In genomic region chr2:142819411-142819810, GRCh38 we compare ENCODE assay signal across 26 cellular contexts. TPM values are rescaled to one million over a fixed set of nuclear protein-coding genes. Genes with fewer than 3 reads are reported as not detected.
DNase-seq lines count a peak whose midpoint lies in the region; ATAC-seq, FAIRE-seq and TF ChIP-seq lines count a peak whose summit lies in the region.
"Had no signal": no experiment of that assay in that cellular context is flagged by ENCODE, and none has a peak within 500 bp of the region (broad histone marks: within the 10 kb centered on the region; RNA-seq: fewer than 3 reads in every experiment).

No MANE protein-coding gene starts in this region.

- H3K4me1 ChIP-seq in small intestine (ENCODE audit: control insufficient read depth in 2 of 2, insufficient read depth in 1 of 2, low read depth in 1 of 2, low read length in 1 of 2) = no peaks in the 10 kb centered on the region
- H3K4me1 ChIP-seq: SJSA1 had no signal

- H3K27ac ChIP-seq in small intestine (ENCODE audit: low read depth in 1 of 2, low read length in 1 of 2) = no peak overlapping the region
- H3K27ac ChIP-seq: BLaER1 treated with 17β-estradiol and CSF1 and Interleukin-3, amounts not matched to agents 10 nM and 100 nM; HL-60; PC-9; SJSA1 had no signal

- H3K36me3 ChIP-seq in small intestine (ENCODE audit: control insufficient read depth in 2 of 2, insufficient read depth in 2 of 2, low read length in 2 of 2) = no peaks in the 10 kb centered on the region
- H3K36me3 ChIP-seq: BLaER1 treated with 17β-estradiol and CSF1 and Interleukin-3, amounts not matched to agents 10 nM and 100 nM; SJSA1 had no signal

- no peaks in the 10 kb centered on the region for H3K36me3 Mint-ChIP-seq in T-helper 17 cell (ENCODE audit: low read depth)

- H3K27me3 Mint-ChIP-seq in T-helper 17 cell = no peaks in the 10 kb centered on the region
- H3K27me3 Mint-ChIP-seq: CD4-positive, alpha-beta T cell had no signal

- peaks cover 3% of the 10 kb centered on the region for H3K4me1 Mint-ChIP-seq in T-helper 17 cell

- H3K4me3 ChIP-seq in epithelial cell of proximal tubule (ENCODE audit: low read depth, low read length) (no peak overlapping the region), small intestine (ENCODE audit: low read depth in 1 of 2, low read length in 2 of 2) (no peak overlapping the region)
- H3K4me3 ChIP-seq: BLaER1 treated with 17β-estradiol and CSF1 and Interleukin-3, amounts not matched to agents 10 nM and 100 nM; PC-9; SJSA1 had no signal

- H3K27ac Mint-ChIP-seq in T-helper 17 cell = no peak overlapping the region
- H3K27ac Mint-ChIP-seq: CD4-positive, alpha-beta T cell had no signal

- FAIRE-seq in small intestine (lab: Jason Lieb, UNC) = no peak
- FAIRE-seq: A204.1, D721Med, H54 had no signal

- 89 to 98% (median 91%) methylated on average over 2 of the region's 2 CpGs for WGBS in small intestine, 3 donors

- DNase-seq in amniotic epithelial cell (ENCODE audit: low read depth) = peak; percentile 79
- DNase-seq in epithelial cell of proximal tubule (ENCODE audit: low read depth) = peak; percentile 52
- peak; percentile 75 for DNase-seq in kidney tubule cell (ENCODE audit: low spot score)
- DNase-seq in non-pigmented ciliary epithelial cell (ENCODE audit: low read depth) = peak; percentile 27
- no peak for DNase-seq in stimulated activated CD4-positive, alpha-beta T cell treated with anti-CD3 and anti-CD28 coated beads, Interleukin-4, amount 100 ng/mL, for 1 hour
- DNase-seq in small intestine = no peak
- no peak for DNase-seq in ureter (ENCODE audit: low spot score)
- no peak for DNase-seq in T-helper 17 cell
- DNase-seq: AML-193; CD4-positive, alpha-beta T cell; DMS53; NCI-H1417 treated with DMSO at 0.1 percent for 48 hours; NCI-H1694 treated with DMSO at 0.1 percent for 48 hours; NCI-H2081; NCI-H2227 treated with DMSO at 0.1 percent for 48 hours; NCI-H526 treated with DMSO at 0.1 percent for 48 hours; PC-9; Right ventricle myocardium superior; RPMI8226 had no signal

- no peak overlapping the region for H3K4me3 Mint-ChIP-seq in T-helper 17 cell
- H3K4me3 Mint-ChIP-seq: CD4-positive, alpha-beta T cell had no signal

- H3K9me3 ChIP-seq in small intestine (ENCODE audit: control insufficient read depth, low read depth) (no peaks in the 10 kb centered on the region), T-helper 17 cell (ENCODE audit: control insufficient read depth, low read length, poor library complexity, severe bottlenecking) (no peaks in the 10 kb centered on the region)
- H3K9me3 ChIP-seq: BLaER1 treated with 17β-estradiol and CSF1 and Interleukin-3, amounts not matched to agents 10 nM and 100 nM; SJSA1 had no signal

- ATAC-seq in T-helper 17 cell = no peak

- no peaks in the 10 kb centered on the region for H3K27me3 ChIP-seq in small intestine (ENCODE audit: control insufficient read depth in 2 of 2, insufficient read depth in 2 of 2, low read length in 2 of 2)
- H3K27me3 ChIP-seq: BLaER1 treated with 17β-estradiol and CSF1 and Interleukin-3, amounts not matched to agents 10 nM and 100 nM; SJSA1 had no signal

- TF ChIP-seq CTCF in epithelial cell of proximal tubule (conservative IDR thresholded peaks at IDR 0.05; ENCODE audit: low read depth, low read length) = no peak

RNA-seq across cellular contexts. Expression of gene KYNU, which starts 58.1 kb away (rescaled TPM):
- 1.3 and 2.0 TPM in 2 replicates for total RNA-seq in epithelial cell of proximal tubule
- 1 to 10 TPM in 2 of 3 donors, under 1 TPM in 1; 0.67 to 2.2 (median 1.9) TPM for polyA plus RNA-seq in small intestine
- 18.7 TPM for total RNA-seq in ureter
- 1 to 10 TPM; 1.8 to 2.8 TPM for total RNA-seq in T-helper 17 cell
- total RNA-seq: G401, SJSA1 had no signal

Comparison
In these comparisons a context has a peak if more than half of its experiments do, and no peak if none do; other contexts are left out.
1. DNase-seq: peak in amniotic epithelial cell (single experiment), epithelial cell of proximal tubule (single experiment), kidney tubule cell (single experiment) and non-pigmented ciliary epithelial cell (single experiment); none in stimulated activated CD4-positive, alpha-beta T cell treated with anti-CD3 and anti-CD28 coated beads, Interleukin-4, amount 100 ng/mL, for 1 hour (single experiment), small intestine (single experiment), ureter (single experiment) and T-helper 17 cell (0 of 3).